19 cellular contexts compared by ENCODE assay signal in the genomic region with DNA sequence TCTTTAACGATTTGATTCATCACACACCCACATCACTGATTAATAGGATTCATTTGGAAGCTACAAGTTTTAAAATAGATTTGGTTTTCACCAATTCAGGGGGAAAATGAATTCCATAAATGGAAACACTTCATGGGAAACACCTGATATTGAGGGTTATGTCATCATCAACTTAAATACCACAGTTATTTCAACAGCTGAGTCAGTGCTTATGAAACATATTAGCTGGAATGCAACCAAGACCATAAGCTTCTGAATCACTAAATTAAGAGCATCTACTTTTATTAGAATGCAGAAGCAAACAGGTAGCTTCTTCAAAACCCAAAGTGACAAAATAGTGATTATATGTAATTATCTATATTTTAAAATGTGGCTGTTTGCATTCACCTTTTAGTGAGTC.
DNase-seq lines count a peak whose midpoint lies in the region; ATAC-seq, FAIRE-seq and TF ChIP-seq lines count a peak whose summit lies in the region.
"Had no signal": no experiment of that assay in that cellular context is flagged by ENCODE, and none has a peak within 500 bp of the region (broad histone marks: within the 10 kb centered on the region; RNA-seq: fewer than 3 reads in every experiment).

No MANE protein-coding gene starts in this region.

- 36 to 50% methylated on average over 1 of the region's 1 CpG for WGBS in GM23248 (ENCODE audit: low coverage in 1 of 2, low lambda C conversion rate in 2 of 2, missing lambda C conversion rate in 2 of 2), 2 experiments
- 57 to 74% (median 70%) methylated on average over 1 of the region's 1 CpG for whole genome bisulfite sequencing in stomach, 5 donors

- H3K4me2 ChIP-seq in GM23248 (ENCODE audit: unreplicated experiment) (no peak overlapping the region), endothelial cell of umbilical vein (ENCODE audit: insufficient read depth, low read length) (no peak overlapping the region)
- H3K4me2 ChIP-seq: KMS-11 had no signal

- H3K36me3 ChIP-seq in GM23248 (ENCODE audit: low read depth) (no peaks in the 10 kb centered on the region), Panc1 (ENCODE audit: control insufficient read depth, insufficient read depth, low read length) (no peaks in the 10 kb centered on the region), endothelial cell of umbilical vein (ENCODE audit: control insufficient read depth in 2 of 2, extremely low read depth in 1 of 2, insufficient read depth in 2 of 2, low read length in 2 of 2) (no peaks in the 10 kb centered on the region), left lung (no peaks in the 10 kb centered on the region), stomach (no peaks in the 10 kb centered on the region), Caco-2 (ENCODE audit: control insufficient read depth, insufficient read depth, low read length) (no peaks in the 10 kb centered on the region)
- H3K36me3 ChIP-seq: gastrocnemius medialis had no signal

- no peaks in the 10 kb centered on the region for H3K79me2 ChIP-seq in GM23248 (ENCODE audit: insufficient read depth)
- no peaks in the 10 kb centered on the region for H3K79me2 ChIP-seq in endothelial cell of umbilical vein (ENCODE audit: control insufficient read depth, insufficient read depth, low read length)
- H3K79me2 ChIP-seq: parathyroid adenoma had no signal

- H3K9me1 ChIP-seq in endothelial cell of umbilical vein (replicated peaks; ENCODE audit: control insufficient read depth, extremely low read depth, insufficient read depth, low read length) = no peaks in the 10 kb centered on the region

- no peaks in the 10 kb centered on the region for H3K27me3 Mint-ChIP-seq in Caco-2 (ENCODE audit: insufficient read depth, unreplicated experiment)

- no peak for TF ChIP-seq POLR2A in endothelial cell of umbilical vein (IDR thresholded peaks at IDR 0.05; ENCODE audit: low read depth, low read length)
- no peak for TF ChIP-seq POLR2A in stomach (IDR thresholded peaks at IDR 0.05)

- no peak overlapping the region for H3K4me3 Mint-ChIP-seq in Caco-2 (ENCODE audit: unreplicated experiment)
- H3K4me3 Mint-ChIP-seq: H9, immature natural killer cell had no signal

- no peaks in the 10 kb centered on the region for H3K9me3 Mint-ChIP-seq in Caco-2 (ENCODE audit: unreplicated experiment)

- TF ChIP-seq CTCF in Panc1 (IDR thresholded peaks at IDR 0.05) (no peak), endothelial cell of umbilical vein (IDR thresholded peaks at IDR 0.05; ENCODE audit: extremely low read depth in 1 of 2, insufficient read depth in 1 of 2, low read depth in 1 of 2, low read length in 2 of 2) (no peak), left lung (IDR thresholded peaks at IDR 0.05) (no peak), stomach (IDR thresholded peaks at IDR 0.05) (no peak), Caco-2 (IDR thresholded peaks at IDR 0.05; ENCODE audit: insufficient read depth in 1 of 2, low read depth in 1 of 2, low read length in 1 of 2, severe bottlenecking in 1 of 2, unreplicated experiment in 1 of 2) (no peak)

- FAIRE-seq in endothelial cell of umbilical vein (lab: Jason Lieb, UNC) = peak; percentile 96

- H3K4me1 Mint-ChIP-seq in Caco-2 (ENCODE audit: low read depth, unreplicated experiment) = no peaks in the 10 kb centered on the region
- H3K4me1 Mint-ChIP-seq: H9, immature natural killer cell had no signal

- H3K9ac ChIP-seq in GM23248 = no peak overlapping the region
- no peak overlapping the region for H3K9ac ChIP-seq in endothelial cell of umbilical vein (replicated peaks; ENCODE audit: extremely low read depth, insufficient read depth, low read length)
- H3K9ac ChIP-seq: KMS-11, parathyroid adenoma had no signal

- ATAC-seq in Panc1 = no peak
- peak; percentile 52 for ATAC-seq in left lung
- ATAC-seq: gastrocnemius medialis, mucosa of descending colon had no signal

- H3K27ac ChIP-seq in GM23248 (no peak overlapping the region), Panc1 (ENCODE audit: low read length) (no peak overlapping the region), endothelial cell of umbilical vein (ENCODE audit: insufficient read depth, low read depth, low read length) (peak overlapping the region; percentile 34), left lung (no peak overlapping the region), stomach (no peak overlapping the region)
- H3K27ac ChIP-seq: gastrocnemius medialis, KMS-11, parathyroid adenoma had no signal

- no peaks in the 10 kb centered on the region for H3F3A ChIP-seq in GM23248 (ENCODE audit: insufficient read depth)

- CTCF ChIA-PET in Panc1 (lab: Charles Lee) (no interaction called here), endothelial cell of umbilical vein (lab: Charles Lee) (interaction anchor here (1.4 kb wide), 1 partner anchor 1715 kb away, joined by 4 read pairs; no protein-coding TSS in a partner anchor), Caco-2 (lab: Charles Lee) (no interaction called here)

- H3K27me3 ChIP-seq in GM23248 (replicated peaks; ENCODE audit: insufficient read depth) (no peaks in the 10 kb centered on the region), Panc1 (ENCODE audit: control insufficient read depth, insufficient read depth, low read length) (no peaks in the 10 kb centered on the region), endothelial cell of umbilical vein (ENCODE audit: control insufficient read depth in 2 of 2, insufficient read depth in 2 of 2, low read length in 2 of 2) (no peaks in the 10 kb centered on the region), left lung (no peaks in the 10 kb centered on the region), stomach (no peaks in the 10 kb centered on the region), Caco-2 (replicated peaks; ENCODE audit: control insufficient read depth, insufficient read depth, low read length) (no peaks in the 10 kb centered on the region)
- H3K27me3 ChIP-seq: gastrocnemius medialis had no signal

- H3K27ac Mint-ChIP-seq in Caco-2 (ENCODE audit: unreplicated experiment) = no peak overlapping the region
- H3K27ac Mint-ChIP-seq: H9, immature natural killer cell had no signal

- TF ChIP-seq EP300 in stomach (IDR thresholded peaks at IDR 0.05) = no peak

- H3K36me3 Mint-ChIP-seq in Caco-2 (ENCODE audit: insufficient read depth, unreplicated experiment) = no peaks in the 10 kb centered on the region
- H3K36me3 Mint-ChIP-seq: immature natural killer cell had no signal

- dilution Hi-C loops in endothelial cell of umbilical vein (cut with MboI; ENCODE audit: extremely low pct_ligation_motif_present, low sequenced_read_pairs) = no loop called here

- POLR2A ChIA-PET in Panc1 (lab: Charles Lee) (interaction anchor here (0.6 kb wide), 1 partner anchor 671 kb away, joined by 6 read pairs; no protein-coding TSS in a partner anchor), endothelial cell of umbilical vein (lab: Charles Lee) (no interaction called here), Caco-2 (lab: Charles Lee) (no interaction called here)

- no peaks in the 10 kb centered on the region for H3K9me2 ChIP-seq in GM23248 (ENCODE audit: insufficient read depth)

- H2AFZ ChIP-seq in GM23248 (no peak overlapping the region), endothelial cell of umbilical vein (ENCODE audit: low read depth, low read length) (no peak overlapping the region)
- H2AFZ ChIP-seq: parathyroid adenoma had no signal

- H4K20me1 ChIP-seq in GM23248 (ENCODE audit: insufficient read depth) (no peaks in the 10 kb centered on the region), endothelial cell of umbilical vein (replicated peaks; ENCODE audit: control insufficient read depth, extremely low read depth, insufficient read depth, low read length) (no peaks in the 10 kb centered on the region)

- intact Hi-C loops in Panc1 (cut with micrococcal nuclease; ENCODE audit: unreplicated experiment) = no loop called here
- intact Hi-C loops in endothelial cell of umbilical vein (cut with micrococcal nuclease) = no loop called here
- intact Hi-C loops in left lung (cut with DNase I) = no loop called here
- intact Hi-C loops in stomach (cut with DNase I; ENCODE audit: low total_unique reads) = no loop called here
- intact Hi-C loops in Caco-2 (cut with micrococcal nuclease; ENCODE audit: unreplicated experiment) = no loop called here

- H3K9me3 ChIP-seq in GM23248 (ENCODE audit: low read depth) (no peaks in the 10 kb centered on the region), Panc1 (ENCODE audit: control insufficient read depth, insufficient read depth, low read depth, low read length) (no peaks in the 10 kb centered on the region), endothelial cell of umbilical vein (replicated peaks; ENCODE audit: control insufficient read depth, insufficient read depth, low read length) (no peaks in the 10 kb centered on the region), left lung (no peaks in the 10 kb centered on the region), stomach (no peaks in the 10 kb centered on the region), Caco-2 (no peaks in the 10 kb centered on the region)
- H3K9me3 ChIP-seq: gastrocnemius medialis, mucosa of descending colon had no signal

- DNase-seq in GM23248 = peak; percentile 3
- DNase-seq in Panc1 (ENCODE audit: low read depth, low spot score) = peak; percentile 32
- peak; percentile 67 for DNase-seq in endothelial cell of umbilical vein (ENCODE audit: low read depth, low spot score)
- no peak for DNase-seq in left lung
- DNase-seq in stomach = no peak
- DNase-seq in Caco-2 = no peak
- DNase-seq in NAMALWA (ENCODE audit: low spot score) = no peak
- DNase-seq in UCSD-AML1 (lab: John Stamatoyannopoulos, UW; ENCODE audit: unreplicated experiment) = no peak
- DNase-seq: activated CD4-positive, alpha-beta T cell treated with anti-CD3 and anti-CD28 coated beads for 48 hours; amniotic stem cell; DMS79; gastrocnemius medialis; H9; immature natural killer cell; mucosa of descending colon; NCI-H2029 treated with DMSO at 0.1 percent for 48 hours; T-helper 2 cell had no signal

- in situ Hi-C loops in GM23248 (cut with MboI) (no loop called here), Panc1 (cut with HindIII; ENCODE audit: low pct_unique_long_range_greater_than_20kb, low sequenced_read_pairs) (no loop called here)

- H3K4me1 ChIP-seq in GM23248 (ENCODE audit: insufficient read depth) = no peaks in the 10 kb centered on the region
- H3K4me1 ChIP-seq in Panc1 (ENCODE audit: control insufficient read depth, insufficient read depth, low read length) = no peaks in the 10 kb centered on the region
- H3K4me1 ChIP-seq in endothelial cell of umbilical vein (ENCODE audit: control insufficient read depth, extremely low read depth, insufficient read depth, low read length) = peaks cover 5% of the 10 kb centered on the region
- H3K4me1 ChIP-seq in left lung = no peaks in the 10 kb centered on the region
- no peaks in the 10 kb centered on the region for H3K4me1 ChIP-seq in stomach
- H3K4me1 ChIP-seq in Caco-2 = no peaks in the 10 kb centered on the region
- H3K4me1 ChIP-seq: gastrocnemius medialis, parathyroid adenoma had no signal

- no TSS peak for BruUV-seq in Panc1 (replicated peaks; lab: Mats Ljungman, UMichigan)
- no TSS peak for BruUV-seq in endothelial cell of umbilical vein (replicated peaks; lab: Mats Ljungman, UMichigan)
- no TSS peak for BruUV-seq in Caco-2 (replicated peaks; lab: Mats Ljungman, UMichigan)

- no peak overlapping the region for H3K4me3 ChIP-seq in GM23248
- no peak overlapping the region for H3K4me3 ChIP-seq in Panc1 (ENCODE audit: low read depth in 2 of 2, low read length in 2 of 2)
- H3K4me3 ChIP-seq in endothelial cell of umbilical vein (replicated peaks in 1 of 3; ENCODE audit: insufficient read depth in 1 of 3, low read depth in 1 of 3, low read length in 3 of 3) = no peak overlapping the region
- no peak overlapping the region for H3K4me3 ChIP-seq in left lung
- no peak overlapping the region for H3K4me3 ChIP-seq in stomach
- no peak overlapping the region for H3K4me3 ChIP-seq in Caco-2 (ENCODE audit: low read depth, low read length)
- H3K4me3 ChIP-seq: gastrocnemius medialis, mucosa of descending colon had no signal

Comparison
In these comparisons a context has a peak if more than half of its experiments do, and no peak if none do; other contexts are left out.
1. DNase-seq: peak in GM23248 (single experiment), Panc1 (single experiment) and endothelial cell of umbilical vein (single experiment); none in left lung (0 of 2), stomach (single experiment), Caco-2 (0 of 2), NAMALWA (single experiment) and UCSD-AML1 (single experiment).